Comparison of ENCODE assay signal across 1 cellular context in the genomic region with DNA sequence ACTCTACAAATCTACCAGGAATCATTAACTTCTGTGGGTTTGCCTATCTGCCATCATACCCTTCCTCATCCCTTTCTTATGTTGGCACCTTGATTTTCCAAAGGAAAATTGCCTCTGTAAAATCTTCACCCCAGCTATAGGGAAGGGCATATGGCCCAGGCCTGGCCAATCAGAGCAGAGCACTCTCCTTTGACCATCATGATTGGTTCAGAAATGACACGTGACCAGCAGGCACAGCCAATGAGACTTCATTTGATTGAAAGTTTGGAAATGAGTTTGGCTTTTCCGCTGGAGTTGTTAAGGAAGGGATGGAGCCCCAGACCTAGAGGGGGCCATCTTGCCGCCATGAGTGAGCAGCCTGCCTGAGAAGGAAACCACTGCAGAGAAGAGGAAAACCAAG.
TF ChIP-seq lines count a peak whose summit lies in the region.

No MANE protein-coding gene starts in this region.

TF ChIP-seq in K562, 482 proteins besides CTCF, POLR2A, EP300 and RAD21 (continued from another document and continues in another):
- TF ChIP-seq, protein P1, sequence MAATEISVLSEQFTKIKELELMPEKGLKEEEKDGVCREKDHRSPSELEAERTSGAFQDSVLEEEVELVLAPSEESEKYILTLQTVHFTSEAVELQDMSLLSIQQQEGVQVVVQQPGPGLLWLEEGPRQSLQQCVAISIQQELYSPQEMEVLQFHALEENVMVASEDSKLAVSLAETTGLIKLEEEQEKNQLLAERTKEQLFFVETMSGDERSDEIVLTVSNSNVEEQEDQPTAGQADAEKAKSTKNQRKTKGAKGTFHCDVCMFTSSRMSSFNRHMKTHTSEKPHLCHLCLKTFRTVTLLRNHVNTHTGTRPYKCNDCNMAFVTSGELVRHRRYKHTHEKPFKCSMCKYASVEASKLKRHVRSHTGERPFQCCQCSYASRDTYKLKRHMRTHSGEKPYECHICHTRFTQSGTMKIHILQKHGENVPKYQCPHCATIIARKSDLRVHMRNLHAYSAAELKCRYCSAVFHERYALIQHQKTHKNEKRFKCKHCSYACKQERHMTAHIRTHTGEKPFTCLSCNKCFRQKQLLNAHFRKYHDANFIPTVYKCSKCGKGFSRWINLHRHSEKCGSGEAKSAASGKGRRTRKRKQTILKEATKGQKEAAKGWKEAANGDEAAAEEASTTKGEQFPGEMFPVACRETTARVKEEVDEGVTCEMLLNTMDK (IDR thresholded peaks at IDR 0.05; ENCODE audit: borderline replicate concordance, insufficient read depth, low read depth, low read length, poor library complexity, severe bottlenecking): no peak
- TF ChIP-seq ZSCAN32 (CRISPR knock-in tag; IDR thresholded peaks at IDR 0.05): no peak
- TF ChIP-seq, protein P2, sequence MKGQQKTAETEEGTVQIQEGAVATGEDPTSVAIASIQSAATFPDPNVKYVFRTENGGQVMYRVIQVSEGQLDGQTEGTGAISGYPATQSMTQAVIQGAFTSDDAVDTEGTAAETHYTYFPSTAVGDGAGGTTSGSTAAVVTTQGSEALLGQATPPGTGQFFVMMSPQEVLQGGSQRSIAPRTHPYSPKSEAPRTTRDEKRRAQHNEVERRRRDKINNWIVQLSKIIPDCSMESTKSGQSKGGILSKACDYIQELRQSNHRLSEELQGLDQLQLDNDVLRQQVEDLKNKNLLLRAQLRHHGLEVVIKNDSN (CRISPR knock-in tag; IDR thresholded peaks at IDR 0.05): peak; percentile 85
- TF ChIP-seq XRCC4 (IDR thresholded peaks at IDR 0.05; ENCODE audit: extremely low read depth, insufficient read depth, insufficient read length): no peak
- TF ChIP-seq, protein P3, sequence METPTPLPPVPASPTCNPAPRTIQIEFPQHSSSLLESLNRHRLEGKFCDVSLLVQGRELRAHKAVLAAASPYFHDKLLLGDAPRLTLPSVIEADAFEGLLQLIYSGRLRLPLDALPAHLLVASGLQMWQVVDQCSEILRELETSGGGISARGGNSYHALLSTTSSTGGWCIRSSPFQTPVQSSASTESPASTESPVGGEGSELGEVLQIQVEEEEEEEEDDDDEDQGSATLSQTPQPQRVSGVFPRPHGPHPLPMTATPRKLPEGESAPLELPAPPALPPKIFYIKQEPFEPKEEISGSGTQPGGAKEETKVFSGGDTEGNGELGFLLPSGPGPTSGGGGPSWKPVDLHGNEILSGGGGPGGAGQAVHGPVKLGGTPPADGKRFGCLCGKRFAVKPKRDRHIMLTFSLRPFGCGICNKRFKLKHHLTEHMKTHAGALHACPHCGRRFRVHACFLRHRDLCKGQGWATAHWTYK (CRISPR knock-in tag; IDR thresholded peaks at IDR 0.05): no peak
- no peak for TF ChIP-seq YBX1 (IDR thresholded peaks at IDR 0.05)
- TF ChIP-seq FOXA3 (CRISPR knock-in tag; conservative IDR thresholded peaks at IDR 0.05 in 1 of 2, IDR thresholded peaks at IDR 0.05 in 1 of 2): no peak
- no peak for TF ChIP-seq CBFA2T3 (IDR thresholded peaks at IDR 0.05)
- TF ChIP-seq FOS (IDR thresholded peaks at IDR 0.05; ENCODE audit: extremely low read depth, insufficient read length): peak; percentile 52
- no peak for TF ChIP-seq LARP7 (IDR thresholded peaks at IDR 0.05)
- no peak for TF ChIP-seq BRD4 (IDR thresholded peaks at IDR 0.05)
- TF ChIP-seq KLF1 (tag; IDR thresholded peaks at IDR 0.05): no peak
- no peak for TF ChIP-seq SMARCC2 (IDR thresholded peaks at IDR 0.05; ENCODE audit: low read depth)
- TF ChIP-seq ATF7 (IDR thresholded peaks at IDR 0.05): no peak
- no peak for TF ChIP-seq OTX1 (CRISPR knock-in tag; IDR thresholded peaks at IDR 0.05)
- no peak for TF ChIP-seq KLF16 (IDR thresholded peaks at IDR 0.05)
- no peak for TF ChIP-seq POLR2H (tag; IDR thresholded peaks at IDR 0.05; ENCODE audit: low read depth)
- no peak for TF ChIP-seq ZNF695 (CRISPR knock-in tag; IDR thresholded peaks at IDR 0.05)
- TF ChIP-seq ZNF316 (IDR thresholded peaks at IDR 0.05): no peak
- no peak for TF ChIP-seq CHD1 (IDR thresholded peaks at IDR 0.05; ENCODE audit: low read length)
- TF ChIP-seq, protein P4, sequence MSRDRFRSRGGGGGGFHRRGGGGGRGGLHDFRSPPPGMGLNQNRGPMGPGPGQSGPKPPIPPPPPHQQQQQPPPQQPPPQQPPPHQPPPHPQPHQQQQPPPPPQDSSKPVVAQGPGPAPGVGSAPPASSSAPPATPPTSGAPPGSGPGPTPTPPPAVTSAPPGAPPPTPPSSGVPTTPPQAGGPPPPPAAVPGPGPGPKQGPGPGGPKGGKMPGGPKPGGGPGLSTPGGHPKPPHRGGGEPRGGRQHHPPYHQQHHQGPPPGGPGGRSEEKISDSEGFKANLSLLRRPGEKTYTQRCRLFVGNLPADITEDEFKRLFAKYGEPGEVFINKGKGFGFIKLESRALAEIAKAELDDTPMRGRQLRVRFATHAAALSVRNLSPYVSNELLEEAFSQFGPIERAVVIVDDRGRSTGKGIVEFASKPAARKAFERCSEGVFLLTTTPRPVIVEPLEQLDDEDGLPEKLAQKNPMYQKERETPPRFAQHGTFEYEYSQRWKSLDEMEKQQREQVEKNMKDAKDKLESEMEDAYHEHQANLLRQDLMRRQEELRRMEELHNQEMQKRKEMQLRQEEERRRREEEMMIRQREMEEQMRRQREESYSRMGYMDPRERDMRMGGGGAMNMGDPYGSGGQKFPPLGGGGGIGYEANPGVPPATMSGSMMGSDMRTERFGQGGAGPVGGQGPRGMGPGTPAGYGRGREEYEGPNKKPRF (IDR thresholded peaks at IDR 0.05; ENCODE audit: low read depth, low read length): no peak
- no peak for TF ChIP-seq TCF3 (CRISPR knock-in tag; IDR thresholded peaks at IDR 0.05)
- TF ChIP-seq, protein P5, sequence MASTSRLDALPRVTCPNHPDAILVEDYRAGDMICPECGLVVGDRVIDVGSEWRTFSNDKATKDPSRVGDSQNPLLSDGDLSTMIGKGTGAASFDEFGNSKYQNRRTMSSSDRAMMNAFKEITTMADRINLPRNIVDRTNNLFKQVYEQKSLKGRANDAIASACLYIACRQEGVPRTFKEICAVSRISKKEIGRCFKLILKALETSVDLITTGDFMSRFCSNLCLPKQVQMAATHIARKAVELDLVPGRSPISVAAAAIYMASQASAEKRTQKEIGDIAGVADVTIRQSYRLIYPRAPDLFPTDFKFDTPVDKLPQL (IDR thresholded peaks at IDR 0.05; ENCODE audit: extremely low read depth, insufficient read length): no peak
- TF ChIP-seq CXXC5 (CRISPR knock-in tag; IDR thresholded peaks at IDR 0.05): no peak
- TF ChIP-seq, protein P6, sequence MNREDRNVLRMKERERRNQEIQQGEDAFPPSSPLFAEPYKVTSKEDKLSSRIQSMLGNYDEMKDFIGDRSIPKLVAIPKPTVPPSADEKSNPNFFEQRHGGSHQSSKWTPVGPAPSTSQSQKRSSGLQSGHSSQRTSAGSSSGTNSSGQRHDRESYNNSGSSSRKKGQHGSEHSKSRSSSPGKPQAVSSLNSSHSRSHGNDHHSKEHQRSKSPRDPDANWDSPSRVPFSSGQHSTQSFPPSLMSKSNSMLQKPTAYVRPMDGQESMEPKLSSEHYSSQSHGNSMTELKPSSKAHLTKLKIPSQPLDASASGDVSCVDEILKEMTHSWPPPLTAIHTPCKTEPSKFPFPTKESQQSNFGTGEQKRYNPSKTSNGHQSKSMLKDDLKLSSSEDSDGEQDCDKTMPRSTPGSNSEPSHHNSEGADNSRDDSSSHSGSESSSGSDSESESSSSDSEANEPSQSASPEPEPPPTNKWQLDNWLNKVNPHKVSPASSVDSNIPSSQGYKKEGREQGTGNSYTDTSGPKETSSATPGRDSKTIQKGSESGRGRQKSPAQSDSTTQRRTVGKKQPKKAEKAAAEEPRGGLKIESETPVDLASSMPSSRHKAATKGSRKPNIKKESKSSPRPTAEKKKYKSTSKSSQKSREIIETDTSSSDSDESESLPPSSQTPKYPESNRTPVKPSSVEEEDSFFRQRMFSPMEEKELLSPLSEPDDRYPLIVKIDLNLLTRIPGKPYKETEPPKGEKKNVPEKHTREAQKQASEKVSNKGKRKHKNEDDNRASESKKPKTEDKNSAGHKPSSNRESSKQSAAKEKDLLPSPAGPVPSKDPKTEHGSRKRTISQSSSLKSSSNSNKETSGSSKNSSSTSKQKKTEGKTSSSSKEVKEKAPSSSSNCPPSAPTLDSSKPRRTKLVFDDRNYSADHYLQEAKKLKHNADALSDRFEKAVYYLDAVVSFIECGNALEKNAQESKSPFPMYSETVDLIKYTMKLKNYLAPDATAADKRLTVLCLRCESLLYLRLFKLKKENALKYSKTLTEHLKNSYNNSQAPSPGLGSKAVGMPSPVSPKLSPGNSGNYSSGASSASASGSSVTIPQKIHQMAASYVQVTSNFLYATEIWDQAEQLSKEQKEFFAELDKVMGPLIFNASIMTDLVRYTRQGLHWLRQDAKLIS (CRISPR knock-in tag; IDR thresholded peaks at IDR 0.05): no peak
- no peak for TF ChIP-seq TRIM28 (IDR thresholded peaks at IDR 0.05)
- 0 out of 3 replicates have a peak, but pooled peaks of 1 of the 2 experiments have one; percentile 68 for TF ChIP-seq CBX3 (IDR thresholded peaks at IDR 0.05; ENCODE audit: borderline replicate concordance in 1 of 2, low read length in 2 of 2)
- TF ChIP-seq, protein P7, sequence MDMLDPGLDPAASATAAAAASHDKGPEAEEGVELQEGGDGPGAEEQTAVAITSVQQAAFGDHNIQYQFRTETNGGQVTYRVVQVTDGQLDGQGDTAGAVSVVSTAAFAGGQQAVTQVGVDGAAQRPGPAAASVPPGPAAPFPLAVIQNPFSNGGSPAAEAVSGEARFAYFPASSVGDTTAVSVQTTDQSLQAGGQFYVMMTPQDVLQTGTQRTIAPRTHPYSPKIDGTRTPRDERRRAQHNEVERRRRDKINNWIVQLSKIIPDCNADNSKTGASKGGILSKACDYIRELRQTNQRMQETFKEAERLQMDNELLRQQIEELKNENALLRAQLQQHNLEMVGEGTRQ (CRISPR knock-in tag; IDR thresholded peaks at IDR 0.05): peak; percentile 84
- TF ChIP-seq ZNF197 (CRISPR knock-in tag; IDR thresholded peaks at IDR 0.05; ENCODE audit: low read depth): no peak
- peak; percentile 55 for TF ChIP-seq ASH1L (IDR thresholded peaks at IDR 0.05; ENCODE audit: borderline replicate concordance, low read depth, partially characterized antibody)
- TF ChIP-seq SAFB2 (IDR thresholded peaks at IDR 0.05; ENCODE audit: borderline replicate concordance, low read depth, low read length, severe bottlenecking): no peak
- TF ChIP-seq CBFA2T2 (conservative IDR thresholded peaks at IDR 0.05): peak; percentile 56
- no peak for TF ChIP-seq E2F3 (CRISPR knock-in tag; IDR thresholded peaks at IDR 0.05)
- no peak for TF ChIP-seq TBL1XR1 (IDR thresholded peaks at IDR 0.05; ENCODE audit: low read length in 2 of 2)
- peak; percentile 24 for TF ChIP-seq RBM25 (IDR thresholded peaks at IDR 0.05; ENCODE audit: low read depth, low read length, severe bottlenecking)
- no peak for TF ChIP-seq PRPF4 (IDR thresholded peaks at IDR 0.05; ENCODE audit: insufficient read depth, low read depth, low read length, poor library complexity, severe bottlenecking)
- TF ChIP-seq FOXA1 (IDR thresholded peaks at IDR 0.05; ENCODE audit: borderline replicate concordance): no peak
- no peak for TF ChIP-seq ESRRB (CRISPR knock-in tag; IDR thresholded peaks at IDR 0.05; ENCODE audit: borderline replicate concordance)
- TF ChIP-seq, protein P8, sequence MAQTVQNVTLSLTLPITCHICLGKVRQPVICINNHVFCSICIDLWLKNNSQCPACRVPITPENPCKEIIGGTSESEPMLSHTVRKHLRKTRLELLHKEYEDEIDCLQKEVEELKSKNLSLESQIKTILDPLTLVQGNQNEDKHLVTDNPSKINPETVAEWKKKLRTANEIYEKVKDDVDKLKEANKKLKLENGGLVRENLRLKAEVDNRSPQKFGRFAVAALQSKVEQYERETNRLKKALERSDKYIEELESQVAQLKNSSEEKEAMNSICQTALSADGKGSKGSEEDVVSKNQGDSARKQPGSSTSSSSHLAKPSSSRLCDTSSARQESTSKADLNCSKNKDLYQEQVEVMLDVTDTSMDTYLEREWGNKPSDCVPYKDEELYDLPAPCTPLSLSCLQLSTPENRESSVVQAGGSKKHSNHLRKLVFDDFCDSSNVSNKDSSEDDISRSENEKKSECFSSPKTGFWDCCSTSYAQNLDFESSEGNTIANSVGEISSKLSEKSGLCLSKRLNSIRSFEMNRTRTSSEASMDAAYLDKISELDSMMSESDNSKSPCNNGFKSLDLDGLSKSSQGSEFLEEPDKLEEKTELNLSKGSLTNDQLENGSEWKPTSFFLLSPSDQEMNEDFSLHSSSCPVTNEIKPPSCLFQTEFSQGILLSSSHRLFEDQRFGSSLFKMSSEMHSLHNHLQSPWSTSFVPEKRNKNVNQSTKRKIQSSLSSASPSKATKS (CRISPR knock-in tag; IDR thresholded peaks at IDR 0.05): no peak
- TF ChIP-seq, protein P9, sequence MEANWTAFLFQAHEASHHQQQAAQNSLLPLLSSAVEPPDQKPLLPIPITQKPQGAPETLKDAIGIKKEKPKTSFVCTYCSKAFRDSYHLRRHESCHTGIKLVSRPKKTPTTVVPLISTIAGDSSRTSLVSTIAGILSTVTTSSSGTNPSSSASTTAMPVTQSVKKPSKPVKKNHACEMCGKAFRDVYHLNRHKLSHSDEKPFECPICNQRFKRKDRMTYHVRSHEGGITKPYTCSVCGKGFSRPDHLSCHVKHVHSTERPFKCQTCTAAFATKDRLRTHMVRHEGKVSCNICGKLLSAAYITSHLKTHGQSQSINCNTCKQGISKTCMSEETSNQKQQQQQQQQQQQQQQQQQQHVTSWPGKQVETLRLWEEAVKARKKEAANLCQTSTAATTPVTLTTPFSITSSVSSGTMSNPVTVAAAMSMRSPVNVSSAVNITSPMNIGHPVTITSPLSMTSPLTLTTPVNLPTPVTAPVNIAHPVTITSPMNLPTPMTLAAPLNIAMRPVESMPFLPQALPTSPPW (CRISPR knock-in tag; IDR thresholded peaks at IDR 0.05): no peak
